ENCODE assay signal across 1 cellular context in the genomic region with DNA sequence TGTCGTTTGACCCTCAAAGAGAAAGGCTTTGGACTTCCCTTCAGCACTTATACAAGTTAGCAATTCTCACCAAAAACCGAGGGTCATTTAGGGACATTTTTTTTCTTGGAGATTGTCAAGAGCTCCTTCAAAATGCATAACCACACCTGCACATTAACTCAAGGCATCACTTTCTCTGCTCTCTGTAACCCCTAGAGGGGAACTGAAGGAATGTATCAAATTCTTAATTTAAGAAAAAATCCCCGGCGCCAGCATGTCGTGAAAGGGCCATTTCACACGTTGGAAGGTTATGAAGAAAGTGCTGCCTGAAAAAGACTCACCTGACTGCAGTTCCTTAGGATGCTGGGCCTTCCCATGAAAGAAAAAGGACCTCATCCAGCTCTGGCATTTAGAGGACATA.
TF ChIP-seq lines count a peak whose summit lies in the region.

No MANE protein-coding gene starts in this region.

TF ChIP-seq in GM23338, 12 proteins besides CTCF, POLR2A, EP300 and RAD21 (continued from another document):
- TF ChIP-seq, protein P1, sequence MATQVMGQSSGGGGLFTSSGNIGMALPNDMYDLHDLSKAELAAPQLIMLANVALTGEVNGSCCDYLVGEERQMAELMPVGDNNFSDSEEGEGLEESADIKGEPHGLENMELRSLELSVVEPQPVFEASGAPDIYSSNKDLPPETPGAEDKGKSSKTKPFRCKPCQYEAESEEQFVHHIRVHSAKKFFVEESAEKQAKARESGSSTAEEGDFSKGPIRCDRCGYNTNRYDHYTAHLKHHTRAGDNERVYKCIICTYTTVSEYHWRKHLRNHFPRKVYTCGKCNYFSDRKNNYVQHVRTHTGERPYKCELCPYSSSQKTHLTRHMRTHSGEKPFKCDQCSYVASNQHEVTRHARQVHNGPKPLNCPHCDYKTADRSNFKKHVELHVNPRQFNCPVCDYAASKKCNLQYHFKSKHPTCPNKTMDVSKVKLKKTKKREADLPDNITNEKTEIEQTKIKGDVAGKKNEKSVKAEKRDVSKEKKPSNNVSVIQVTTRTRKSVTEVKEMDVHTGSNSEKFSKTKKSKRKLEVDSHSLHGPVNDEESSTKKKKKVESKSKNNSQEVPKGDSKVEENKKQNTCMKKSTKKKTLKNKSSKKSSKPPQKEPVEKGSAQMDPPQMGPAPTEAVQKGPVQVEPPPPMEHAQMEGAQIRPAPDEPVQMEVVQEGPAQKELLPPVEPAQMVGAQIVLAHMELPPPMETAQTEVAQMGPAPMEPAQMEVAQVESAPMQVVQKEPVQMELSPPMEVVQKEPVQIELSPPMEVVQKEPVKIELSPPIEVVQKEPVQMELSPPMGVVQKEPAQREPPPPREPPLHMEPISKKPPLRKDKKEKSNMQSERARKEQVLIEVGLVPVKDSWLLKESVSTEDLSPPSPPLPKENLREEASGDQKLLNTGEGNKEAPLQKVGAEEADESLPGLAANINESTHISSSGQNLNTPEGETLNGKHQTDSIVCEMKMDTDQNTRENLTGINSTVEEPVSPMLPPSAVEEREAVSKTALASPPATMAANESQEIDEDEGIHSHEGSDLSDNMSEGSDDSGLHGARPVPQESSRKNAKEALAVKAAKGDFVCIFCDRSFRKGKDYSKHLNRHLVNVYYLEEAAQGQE (IDR thresholded peaks at IDR 0.05; ENCODE audit: unreplicated experiment), result no peak
- TF ChIP-seq ZNF462 (CRISPR knock-in tag; IDR thresholded peaks at IDR 0.05), result no peak
TF ChIP-seq in GM23338: peak in this region for 0.
